In genomic region chrX:136541294-136541693, GRCh38 we compare ENCODE assay signal across 26 cellular contexts. TPM values are rescaled to one million over a fixed set of nuclear protein-coding genes. Genes with fewer than 3 reads are reported as not detected.
"Had no signal": no experiment of that assay in that cellular context is flagged by ENCODE, and none has a peak within 500 bp of the region (broad histone marks: within the 10 kb centered on the region; RNA-seq: fewer than 3 reads in every experiment).

No MANE protein-coding gene starts in this region.

- H3K9me3 ChIP-seq: esophagus squamous epithelium, heart right ventricle, mucosa of descending colon, prostate gland, right atrium auricular region, suprapubic skin, upper lobe of right lung had no signal

- H3K36me3 ChIP-seq: esophagus squamous epithelium, heart right ventricle, prostate gland, right atrium auricular region, suprapubic skin, upper lobe of right lung had no signal

- H3K4me1 ChIP-seq: esophagus squamous epithelium, heart right ventricle, prostate gland, right atrium auricular region, suprapubic skin, upper lobe of right lung had no signal

- ATAC-seq: activated CD4-positive, alpha-beta T cell treated with anti-CD3 and anti-CD28 coated beads for 36 hours; activated naive CD4-positive, alpha-beta T cell treated with anti-CD3 and anti-CD28 coated beads, Interleukin-2, amount 50 U/mL, for 72 hours; effector memory CD8-positive, alpha-beta T cell; heart right ventricle; left ventricle myocardium superior; mucosa of descending colon; stimulated activated naive CD8-positive, alpha-beta T cell treated with anti-CD3 and anti-CD28 coated beads, Interleukin-15, amount 100 ng/mL, for 72 hours; upper lobe of right lung; WTC11 had no signal

- H3K27ac ChIP-seq: esophagus squamous epithelium, heart right ventricle, prostate gland, right atrium auricular region, skin epidermis, suprapubic skin, upper lobe of right lung had no signal

- DNase-seq: activated CD4-positive, alpha-beta T cell treated with anti-CD3 and anti-CD28 coated beads for 36 hours; activated CD4-positive, alpha-beta T cell treated with anti-CD3 and anti-CD28 coated beads, Interleukin-2, amount 50 U/mL, for 48 hours; activated gamma-delta T cell; amniotic stem cell; effector memory CD8-positive, alpha-beta T cell; esophagus squamous epithelium; heart right ventricle; immature natural killer cell; kidney glomerular epithelial cell; left ventricle myocardium superior; mucosa of descending colon; naive B cell; stimulated activated CD4-positive, alpha-beta T cell treated with anti-CD3 and anti-CD28 coated beads, Interleukin-15, amount 100 ng/mL, for 24 hours; stimulated activated CD4-positive, alpha-beta T cell treated with anti-CD3 and anti-CD28 coated beads, Interleukin-2, amount 100 ng/mL, for 48 hours; stimulated activated naive CD8-positive, alpha-beta T cell treated with anti-CD3 and anti-CD28 coated beads, Interleukin-15, amount 100 ng/mL, for 72 hours; upper lobe of right lung had no signal

- H3K27me3 ChIP-seq: esophagus squamous epithelium, right atrium auricular region, suprapubic skin, upper lobe of right lung had no signal

- H3K4me3 ChIP-seq: esophagus squamous epithelium, heart right ventricle, mucosa of descending colon, prostate gland, right atrium auricular region, skin epidermis, suprapubic skin, upper lobe of right lung had no signal

RNA-seq across cellular contexts. Expression of gene VGLL1, which starts 9.3 kb away (rescaled TPM):
- total RNA-seq: activated CD4-positive, alpha-beta T cell treated with anti-CD3 and anti-CD28 coated beads for 36 hours; activated naive CD4-positive, alpha-beta T cell treated with anti-CD3 and anti-CD28 coated beads, Interleukin-2, amount 50 U/mL, for 72 hours; dermis microvascular lymphatic vessel endothelial cell; heart right ventricle; left ventricle myocardium superior; mucosa of descending colon; neural crest cell; osteoblast; right atrium auricular region; suprapubic skin; T-helper 2 cell treated with Interferon-gamma antibody and Interleukin-4, amounts not matched to agents 100 ng/mL and 5 ng/mL, for 36 hours; WTC11 had no signal
- polyA plus RNA-seq: heart right ventricle, immature natural killer cell had no signal

RNA-seq across cellular contexts. Expression of gene BRS3, which starts 53.5 kb away (rescaled TPM):
- total RNA-seq: activated CD4-positive, alpha-beta T cell treated with anti-CD3 and anti-CD28 coated beads for 36 hours; activated naive CD4-positive, alpha-beta T cell treated with anti-CD3 and anti-CD28 coated beads, Interleukin-2, amount 50 U/mL, for 72 hours; dermis microvascular lymphatic vessel endothelial cell; esophagus squamous epithelium; heart right ventricle; left ventricle myocardium superior; mucosa of descending colon; neural crest cell; osteoblast; right atrium auricular region; suprapubic skin; T-helper 2 cell treated with Interferon-gamma antibody and Interleukin-4, amounts not matched to agents 100 ng/mL and 5 ng/mL, for 36 hours; upper lobe of right lung; WTC11 had no signal
- polyA plus RNA-seq: heart right ventricle, immature natural killer cell had no signal
